ENCODE assay signal across 3 cellular contexts in the genomic region with DNA sequence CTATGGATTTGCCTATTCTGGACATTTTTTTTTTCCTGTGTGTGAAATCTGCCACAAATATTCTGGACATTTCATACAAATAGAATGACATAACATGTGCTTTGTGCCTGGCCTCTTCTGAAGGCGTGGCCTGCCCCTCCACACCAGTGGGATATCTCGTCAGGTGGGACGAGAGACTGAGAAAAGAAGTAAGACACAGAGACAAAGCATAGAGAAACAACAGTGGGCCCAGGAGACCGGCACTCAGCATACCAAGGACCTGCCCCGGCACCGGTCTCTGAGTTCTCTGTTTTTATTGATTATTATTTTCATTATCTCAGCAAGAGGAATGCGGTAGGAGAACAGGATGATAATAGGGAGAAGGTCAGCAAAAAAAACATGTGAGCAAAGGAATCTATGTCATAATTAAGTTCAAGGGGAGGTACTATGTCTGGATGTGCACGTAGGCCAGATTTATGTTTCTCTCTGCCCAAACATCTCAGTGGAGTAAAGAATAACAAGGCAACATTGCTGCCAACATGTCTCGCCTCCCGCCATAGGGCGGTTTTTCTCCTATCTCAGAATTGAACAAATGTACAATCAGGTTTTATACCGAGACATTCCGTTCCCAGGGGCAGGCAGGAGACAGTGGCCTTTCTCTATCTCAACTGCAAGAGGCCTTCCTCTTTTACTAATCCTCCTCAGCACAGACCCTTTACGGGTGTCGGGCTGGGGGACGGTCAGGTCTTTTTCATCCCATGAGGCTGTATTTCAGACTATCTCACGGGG. TPM values are rescaled to one million over a fixed set of nuclear protein-coding genes. Genes with fewer than 3 reads are reported as not detected.
"Had no signal": no experiment of that assay in that cellular context is flagged by ENCODE, and none has a peak within 500 bp of the region (broad histone marks: within the 10 kb centered on the region; RNA-seq: fewer than 3 reads in every experiment).

No MANE protein-coding gene starts in this region.

RNA-seq across cellular contexts. Expression of a gene that starts 48.5 kb away (rescaled TPM):
- total RNA-seq: ascending aorta, bronchial epithelial cell, WTC11 had no signal
